8 cellular contexts compared by ENCODE assay signal in genomic region chr4:1746265-1746691, GRCh38. TPM values are rescaled to one million over a fixed set of nuclear protein-coding genes. Genes with fewer than 3 reads are reported as not detected.
DNase-seq lines count a peak whose midpoint lies in the region; ATAC-seq and TF ChIP-seq lines count a peak whose summit lies in the region.

No MANE protein-coding gene starts in this region.

- POLR2A ChIA-PET in CD4-positive, alpha-beta memory T cell (lab: Charles Lee; ENCODE audit: partially characterized antibody) = no interaction called here

- H3K27ac ChIP-seq in CD4-positive, alpha-beta memory T cell (ENCODE audit: low read depth, low read length) = no peak overlapping the region

- peak; percentile 71 for ATAC-seq in mucosa of descending colon

- no peaks in the 10 kb centered on the region for H3K4me1 ChIP-seq in CD4-positive, alpha-beta memory T cell (ENCODE audit: insufficient read depth, low read length)
- H3K4me1 ChIP-seq in mucosa of descending colon (ENCODE audit: low read depth) = peaks cover 3% of the 10 kb centered on the region

- no peak overlapping the region for H3K4me3 Mint-ChIP-seq in CD4-positive, alpha-beta memory T cell

- no peaks in the 10 kb centered on the region for H3K9me3 ChIP-seq in CD4-positive, alpha-beta memory T cell (ENCODE audit: control insufficient read depth in 1 of 2, low read length in 2 of 2)
- H3K9me3 ChIP-seq in mucosa of descending colon = no peaks in the 10 kb centered on the region

- H3K9me3 Mint-ChIP-seq in CD4-positive, alpha-beta memory T cell = no peaks in the 10 kb centered on the region

- intact Hi-C loops in CD4-positive, alpha-beta memory T cell (cut with micrococcal nuclease) = loop anchor here (1.0 kb wide), 1 partner anchor 64 kb away; no protein-coding TSS in a partner anchor
- intact Hi-C loops in mucosa of descending colon (cut with DNase I, micrococcal nuclease) = loop anchor here in 1 of 2 donors (10.0 kb wide), 1 partner anchor 159 kb away; no protein-coding TSS in a partner anchor

- no peak overlapping the region for H3K4me3 ChIP-seq in CD4-positive, alpha-beta memory T cell (ENCODE audit: low read length in 2 of 2)
- H3K4me3 ChIP-seq in mucosa of descending colon = no peak overlapping the region

- peaks cover 0 to 5% (median 0%) of the 10 kb centered on the region in 4 donors for H3K4me1 Mint-ChIP-seq in CD4-positive, alpha-beta memory T cell

- H3K27me3 Mint-ChIP-seq in CD4-positive, alpha-beta memory T cell = no peaks in the 10 kb centered on the region

- H3K27me3 ChIP-seq in CD4-positive, alpha-beta memory T cell (ENCODE audit: insufficient read depth, low read length) = no peaks in the 10 kb centered on the region

- TF ChIP-seq CTCF in mucosa of descending colon (IDR thresholded peaks at IDR 0.05) = peak; percentile 71

- peak; percentile 53 to 67 (median 64) for DNase-seq in CD4-positive, alpha-beta memory T cell
- DNase-seq in HCEC 1CT (peak; percentile 34), NCI-H510A treated with DMSO at 0.1 percent for 48 hours (lab: John Stamatoyannopoulos, UW) (peak; percentile 42), mucosa of descending colon (peak; percentile 75 to 82 (median 80)), cerebellar nuclear complex (lab: John Stamatoyannopoulos, UW) (no peak)
- peak; percentile 88 to 89 for DNase-seq in activated CD4-positive, alpha-beta T cell treated with anti-CD3 and anti-CD28 coated beads, Interleukin-2, amount 50 U/mL, for 48 hours
- peak; percentile 74 for DNase-seq in effector CD8-positive, alpha-beta T cell (lab: John Stamatoyannopoulos, UW)
- DNase-seq in stimulated activated CD8-positive, alpha-beta memory T cell treated with anti-CD3 and anti-CD28 coated beads, Interleukin-7, amount 100 ng/mL, for 24 hours (ENCODE audit: low read depth) = peak; percentile 76

- H3K27ac Mint-ChIP-seq in CD4-positive, alpha-beta memory T cell = no peak overlapping the region

- peaks cover 9 to 23% of the 10 kb centered on the region in 2 donors for H3K36me3 Mint-ChIP-seq in CD4-positive, alpha-beta memory T cell

- CTCF ChIA-PET in CD4-positive, alpha-beta memory T cell (lab: Charles Lee; ENCODE audit: partially characterized antibody) = interaction anchor here (0.9 to 11.3 kb wide), 3 partner anchors 53 to 160 kb away, joined by 4 to 160 read pairs (median 26); no protein-coding TSS in a partner anchor

- H3K36me3 ChIP-seq in CD4-positive, alpha-beta memory T cell (ENCODE audit: insufficient read depth, low read length) = peaks cover 15% of the 10 kb centered on the region
- H3K36me3 ChIP-seq in mucosa of descending colon (ENCODE audit: low read depth) = no peaks in the 10 kb centered on the region

RNA-seq across cellular contexts. Expression of gene TACC3, which starts 25.0 kb away (rescaled TPM):
- total RNA-seq in CD4-positive, alpha-beta memory T cell = 100 to 1,000 TPM; 134 to 136 TPM
- polyA plus RNA-seq in CD4-positive, alpha-beta memory T cell = 10 to 100 TPM; 37.3 to 61.8 TPM
- total RNA-seq in mucosa of descending colon = 10 to 100 TPM; 12.0 to 30.2 (median 12.7) TPM

RNA-seq across cellular contexts. Expression of gene TMEM129, which starts 25.2 kb away (rescaled TPM):
- total RNA-seq in CD4-positive, alpha-beta memory T cell = 10 to 100 TPM; 40.6 to 42.1 TPM
- 10 to 100 TPM; 36.8 to 40.3 TPM for polyA plus RNA-seq in CD4-positive, alpha-beta memory T cell
- 10 to 100 TPM; 43.7 to 57.0 (median 55.6) TPM for total RNA-seq in mucosa of descending colon

RNA-seq across cellular contexts. Expression of gene SLBP, which starts 34.2 kb away (rescaled TPM):
- total RNA-seq in CD4-positive, alpha-beta memory T cell = 10 to 100 TPM; 41.8 to 47.4 TPM
- 10 to 100 TPM; 68.6 to 71.6 TPM for polyA plus RNA-seq in CD4-positive, alpha-beta memory T cell
- 10 to 100 TPM; 21.9 to 31.7 (median 30.6) TPM for total RNA-seq in mucosa of descending colon

RNA-seq across cellular contexts. Expression of gene FGFR3, which starts 46.8 kb away (rescaled TPM):
- under 1 TPM; 0.53 to 0.67 TPM for total RNA-seq in CD4-positive, alpha-beta memory T cell
- polyA plus RNA-seq in CD4-positive, alpha-beta memory T cell = not detected
- total RNA-seq in mucosa of descending colon = 10 to 100 TPM; 25.5 to 79.1 (median 31.2) TPM

Comparison
In these comparisons a context has a peak if more than half of its experiments do, and no peak if none do; other contexts are left out.
1. DNase-seq: peak in CD4-positive, alpha-beta memory T cell (5 of 5), HCEC 1CT (single experiment), NCI-H510A treated with DMSO at 0.1 percent for 48 hours (single experiment), activated CD4-positive, alpha-beta T cell treated with anti-CD3 and anti-CD28 coated beads, Interleukin-2, amount 50 U/mL, for 48 hours (2 of 2), effector CD8-positive, alpha-beta T cell (single experiment), mucosa of descending colon (3 of 3) and stimulated activated CD8-positive, alpha-beta memory T cell treated with anti-CD3 and anti-CD28 coated beads, Interleukin-7, amount 100 ng/mL, for 24 hours (single experiment); none in cerebellar nuclear complex (0 of 2).
2. RNA of gene TACC3, which starts 25.0 kb away (total RNA-seq): 134 to 136 TPM in CD4-positive, alpha-beta memory T cell; 12.0 to 30.2 TPM in mucosa of descending colon; every median in the first group is over 4 times any median in the second.